In genomic region chr6:109840034-109840433, GRCh38 we compare ENCODE assay signal across 17 cellular contexts.
DNase-seq lines count a peak whose midpoint lies in the region; ATAC-seq, FAIRE-seq and TF ChIP-seq lines count a peak whose summit lies in the region.
"Had no signal": no experiment of that assay in that cellular context is flagged by ENCODE, and none has a peak within 500 bp of the region (broad histone marks: within the 10 kb centered on the region; RNA-seq: fewer than 3 reads in every experiment).

No MANE protein-coding gene starts in this region.

- H3K9me3 Mint-ChIP-seq in mesothelial cell of epicardium: no peaks in the 10 kb centered on the region
- H3K9me3 Mint-ChIP-seq: CD4-positive, alpha-beta memory T cell had no signal

- H3K4me3 Mint-ChIP-seq in mesothelial cell of epicardium: no peak overlapping the region
- H3K4me3 Mint-ChIP-seq: CD14-positive monocyte; CD4-positive, alpha-beta memory T cell had no signal

- peak; percentile 65 for FAIRE-seq in A204.1 (lab: Jason Lieb, UNC)
- FAIRE-seq in TTC549 (lab: Jason Lieb, UNC): peak; percentile 75
- FAIRE-seq in endometrium (lab: Jason Lieb, UNC): peak; percentile 54
- peak; percentile 82 for FAIRE-seq in pancreas (lab: Jason Lieb, UNC)
- FAIRE-seq: GM12878 had no signal

- H3K27me3 Mint-ChIP-seq in mesothelial cell of epicardium (ENCODE audit: low read depth): no peaks in the 10 kb centered on the region
- H3K27me3 Mint-ChIP-seq: CD4-positive, alpha-beta memory T cell had no signal

- no peaks in the 10 kb centered on the region for H3K27me3 ChIP-seq in pancreas
- H3K27me3 ChIP-seq: BLaER1 had no signal

- no peak overlapping the region for H3K27ac Mint-ChIP-seq in mesothelial cell of epicardium
- H3K27ac Mint-ChIP-seq: CD14-positive monocyte; CD4-positive, alpha-beta memory T cell had no signal

- TF ChIP-seq CTCF in pancreas (IDR thresholded peaks at IDR 0.05) (no peak), mesothelial cell of epicardium (IDR thresholded peaks at IDR 0.05; ENCODE audit: unreplicated experiment) (no peak)

- intact Hi-C loops in pancreas (cut with DNase I): no loop called here

- ATAC-seq in pancreas: no peak
- no peak for ATAC-seq in GM18870 (IDR thresholded peaks at IDR 0.05; ENCODE audit: unreplicated experiment)
- ATAC-seq: GM12878 had no signal

- DNase-seq in pancreas (no peak), anterior cingulate cortex (lab: John Stamatoyannopoulos, UW) (no peak), mesothelial cell of epicardium (ENCODE audit: low spot score in 2 of 2, unreplicated experiment in 2 of 2) (no peak)
- DNase-seq: Calu3; CD4-positive, alpha-beta memory T cell; DMS79 treated with DMSO at 0.1 percent for 48 hours; GOT3; KG1 had no signal

- no peak overlapping the region for H3K27ac ChIP-seq in pancreas
- H3K27ac ChIP-seq: 22Rv1, BLaER1 had no signal

- H3K36me3 Mint-ChIP-seq in mesothelial cell of epicardium: no peaks in the 10 kb centered on the region
- H3K36me3 Mint-ChIP-seq: CD14-positive monocyte; CD4-positive, alpha-beta memory T cell had no signal

- no peak overlapping the region for H3K4me3 ChIP-seq in pancreas
- H3K4me3 ChIP-seq: BLaER1, GM12878, HAP-1 had no signal

- H3K9me3 ChIP-seq in pancreas: no peaks in the 10 kb centered on the region
- H3K9me3 ChIP-seq: BLaER1, HAP-1 had no signal

- no peaks in the 10 kb centered on the region for H3K36me3 ChIP-seq in pancreas
- H3K36me3 ChIP-seq: BLaER1, HAP-1 had no signal

- no peaks in the 10 kb centered on the region for H3K4me1 ChIP-seq in pancreas
- H3K4me1 ChIP-seq: BLaER1, HAP-1 had no signal

- H3K4me1 Mint-ChIP-seq in mesothelial cell of epicardium: no peaks in the 10 kb centered on the region
- H3K4me1 Mint-ChIP-seq: CD14-positive monocyte; CD4-positive, alpha-beta memory T cell had no signal
